15 cellular contexts compared by ENCODE assay signal in genomic region chr7:121083138-121083789, GRCh38.
DNase-seq lines count a peak whose midpoint lies in the region; ATAC-seq, FAIRE-seq and TF ChIP-seq lines count a peak whose summit lies in the region.
"Had no signal": no experiment of that assay in that cellular context is flagged by ENCODE, and none has a peak within 500 bp of the region (broad histone marks: within the 10 kb centered on the region; RNA-seq: fewer than 3 reads in every experiment).

No MANE protein-coding gene starts in this region.

- no peaks in the 10 kb centered on the region for H3K36me3 Mint-ChIP-seq in neural progenitor cell
- H3K36me3 Mint-ChIP-seq in activated CD8-positive, alpha-beta memory T cell treated with anti-CD3 and anti-CD28 coated beads, Interleukin-2, amount 10 ng/mL, durations not matched to agents 7 days and 5 days, result no peaks in the 10 kb centered on the region

- H3K79me2 ChIP-seq in ACC112 (ENCODE audit: control insufficient read depth, insufficient read depth, low read length, unreplicated experiment) (peaks cover 12% of the 10 kb centered on the region), neural progenitor cell (ENCODE audit: low read depth) (no peaks in the 10 kb centered on the region)

- H3K9ac ChIP-seq in neural progenitor cell, result no peak overlapping the region
- H3K9ac ChIP-seq in kidney (ENCODE audit: low read length in 2 of 2), result no peak overlapping the region
- H3K9ac ChIP-seq: BLaER1 had no signal

- no peaks in the 10 kb centered on the region for H3K27me3 ChIP-seq in ACC112 (ENCODE audit: insufficient read depth, low read length)
- H3K27me3 ChIP-seq in neural progenitor cell, result no peaks in the 10 kb centered on the region
- H3K27me3 ChIP-seq: BLaER1 had no signal

- H3K27me3 Mint-ChIP-seq in neural progenitor cell (ENCODE audit: insufficient read depth, low read depth), result no peaks in the 10 kb centered on the region
- H3K27me3 Mint-ChIP-seq in activated CD8-positive, alpha-beta memory T cell treated with anti-CD3 and anti-CD28 coated beads, Interleukin-2, amount 10 ng/mL, durations not matched to agents 7 days and 5 days, result peaks cover 24% of the 10 kb centered on the region
- H3K27me3 Mint-ChIP-seq: activated B cell treated with CpG ODN at 0.5 μM for 24 hours had no signal

- H3K4me3 Mint-ChIP-seq in neural progenitor cell, result no peak overlapping the region
- H3K4me3 Mint-ChIP-seq in activated CD8-positive, alpha-beta memory T cell treated with anti-CD3 and anti-CD28 coated beads, Interleukin-2, amount 10 ng/mL, durations not matched to agents 7 days and 5 days, result no peak overlapping the region
- H3K4me3 Mint-ChIP-seq: activated B cell treated with CpG ODN at 0.5 μM for 24 hours had no signal

- TF ChIP-seq CTCF in astrocyte of the spinal cord (IDR thresholded peaks at IDR 0.05; ENCODE audit: low read depth, low read length) (no peak), neural progenitor cell (IDR thresholded peaks at IDR 0.05) (no peak), kidney (IDR thresholded peaks at IDR 0.05; ENCODE audit: borderline replicate concordance, extremely low read depth, insufficient read depth) (no peak)

- no peaks in the 10 kb centered on the region for H3K9me3 Mint-ChIP-seq in neural progenitor cell
- H3K9me3 Mint-ChIP-seq in activated CD8-positive, alpha-beta memory T cell treated with anti-CD3 and anti-CD28 coated beads, Interleukin-2, amount 10 ng/mL, durations not matched to agents 7 days and 5 days (ENCODE audit: low read depth), result no peaks in the 10 kb centered on the region
- H3K9me3 Mint-ChIP-seq: activated B cell treated with CpG ODN at 0.5 μM for 24 hours; activated T-helper 2 cell treated with anti-CD3 and anti-CD28 coated beads, Interferon-gamma antibody, Interleukin-2, Interleukin-4, amounts not matched to agents 10 μg/mL and 5 μg/mL and 100 μg/mL, durations not matched to agents 14 hours and 24 hours and 36 hours had no signal

- no peak for ATAC-seq in activated CD8-positive, alpha-beta memory T cell treated with anti-CD3 and anti-CD28 coated beads, Interleukin-2, amount 10 ng/mL, durations not matched to agents 7 days and 5 days
- ATAC-seq in GM19324 (IDR thresholded peaks at IDR 0.05; ENCODE audit: low FRiP score, unreplicated experiment), result no peak

- H3K4me1 ChIP-seq in ACC112 (ENCODE audit: control insufficient read depth, insufficient read depth, low read length, unreplicated experiment) (peaks cover 78% of the 10 kb centered on the region), neural progenitor cell (no peaks in the 10 kb centered on the region), kidney (ENCODE audit: control insufficient read depth in 1 of 2, insufficient read depth in 1 of 2, low read depth in 1 of 2, low read length in 2 of 2) (peaks cover 0 to 2% of the 10 kb centered on the region in 2 donors)

- H3K4me2 ChIP-seq in neural progenitor cell, result no peak overlapping the region
- H3K4me2 ChIP-seq: BLaER1 had no signal

- H3K4me1 Mint-ChIP-seq in neural progenitor cell, result no peaks in the 10 kb centered on the region
- H3K4me1 Mint-ChIP-seq in activated CD8-positive, alpha-beta memory T cell treated with anti-CD3 and anti-CD28 coated beads, Interleukin-2, amount 10 ng/mL, durations not matched to agents 7 days and 5 days, result no peaks in the 10 kb centered on the region

- H3K36me3 ChIP-seq in ACC112 (ENCODE audit: insufficient read depth, low read length) (no peaks in the 10 kb centered on the region), neural progenitor cell (no peaks in the 10 kb centered on the region), kidney (ENCODE audit: control insufficient read depth in 1 of 2, insufficient read depth in 2 of 2, low read length in 2 of 2) (no peaks in the 10 kb centered on the region)
- H3K36me3 ChIP-seq: BLaER1 had no signal

- FAIRE-seq in kidney (lab: Jason Lieb, UNC), result no peak
- FAIRE-seq: HTR-8/SVneo had no signal

- peak; percentile 54 for DNase-seq in HS-5 (ENCODE audit: low read depth)
- DNase-seq in astrocyte of the spinal cord (ENCODE audit: low read depth, low spot score), result peak; percentile 80
- DNase-seq in kidney glomerular epithelial cell (lab: John Stamatoyannopoulos, UW), result peak; percentile 69
- no peak for DNase-seq in neural progenitor cell (ENCODE audit: low spot score)
- DNase-seq in activated CD8-positive, alpha-beta memory T cell treated with anti-CD3 and anti-CD28 coated beads, Interleukin-2, amount 10 ng/mL, durations not matched to agents 7 days and 5 days, result no peak
- DNase-seq in kidney, result no peak
- DNase-seq: activated B cell treated with CpG ODN at 0.5 μM for 24 hours; NCI-H2029 treated with DMSO at 0.1 percent for 48 hours; occipital lobe; stimulated activated CD4-positive, alpha-beta T cell treated with anti-CD3 and anti-CD28 coated beads, Interleukin-4, amount 100 ng/mL, for 24 hours had no signal

- H3K9me3 ChIP-seq in neural progenitor cell (ENCODE audit: low read depth) (no peaks in the 10 kb centered on the region), kidney (ENCODE audit: control insufficient read depth in 1 of 2, low read length in 2 of 2) (no peaks in the 10 kb centered on the region)
- H3K9me3 ChIP-seq: BLaER1 had no signal

- in situ Hi-C loops in astrocyte of the spinal cord (cut with HindIII; ENCODE audit: low sequenced_read_pairs), result no loop called here

- H3K4me3 ChIP-seq in ACC112 (ENCODE audit: low read depth, low read length) (peak overlapping the region; percentile 51), astrocyte of the spinal cord (ENCODE audit: low read depth, low read length) (no peak overlapping the region), neural progenitor cell (no peak overlapping the region), kidney (ENCODE audit: low read length in 2 of 2) (no peak overlapping the region)
- H3K4me3 ChIP-seq: BLaER1 had no signal

- no peaks in the 10 kb centered on the region for H3F3A ChIP-seq in neural progenitor cell (ENCODE audit: low read depth)

- H3K27ac Mint-ChIP-seq in neural progenitor cell, result no peak overlapping the region
- no peak overlapping the region for H3K27ac Mint-ChIP-seq in activated CD8-positive, alpha-beta memory T cell treated with anti-CD3 and anti-CD28 coated beads, Interleukin-2, amount 10 ng/mL, durations not matched to agents 7 days and 5 days
- H3K27ac Mint-ChIP-seq: activated B cell treated with CpG ODN at 0.5 μM for 24 hours; activated T-helper 2 cell treated with anti-CD3 and anti-CD28 coated beads, Interferon-gamma antibody, Interleukin-2, Interleukin-4, amounts not matched to agents 10 μg/mL and 5 μg/mL and 100 μg/mL, durations not matched to agents 14 hours and 24 hours and 36 hours had no signal

- no peaks in the 10 kb centered on the region for H4K20me1 ChIP-seq in neural progenitor cell (ENCODE audit: low read depth)
- H4K20me1 ChIP-seq: BLaER1 had no signal

- H2AFZ ChIP-seq in ACC112 (ENCODE audit: low read length, unreplicated experiment) (no peak overlapping the region), neural progenitor cell (replicated peaks) (no peak overlapping the region)

- intact Hi-C loops in kidney (cut with DNase I), result loop anchor here (5.0 kb wide), 1 partner anchor 91 kb away; no protein-coding TSS in a partner anchor

- CTCF ChIA-PET in activated CD8-positive, alpha-beta memory T cell treated with anti-CD3 and anti-CD28 coated beads, Interleukin-2, amount 10 ng/mL, durations not matched to agents 7 days and 5 days (lab: Charles Lee), result interaction anchor here (1.8 to 3.6 kb wide), 3 partner anchors 96 to 292 kb away, joined by 5 to 43 read pairs (median 16); partner anchors contain the start of gene CPED1

- H3K27ac ChIP-seq in ACC112 (ENCODE audit: low read depth, low read length) (peak overlapping the region; percentile 91), neural progenitor cell (no peak overlapping the region), kidney (ENCODE audit: low read depth in 2 of 2, low read length in 2 of 2) (no peak overlapping the region)
- H3K27ac ChIP-seq: BLaER1 had no signal

Comparison
In these comparisons a context has a peak if more than half of its experiments do, and no peak if none do; other contexts are left out.
1. DNase-seq: peak in HS-5 (single experiment), astrocyte of the spinal cord (single experiment) and kidney glomerular epithelial cell (single experiment); none in neural progenitor cell (single experiment), activated CD8-positive, alpha-beta memory T cell treated with anti-CD3 and anti-CD28 coated beads, Interleukin-2, amount 10 ng/mL, durations not matched to agents 7 days and 5 days (single experiment) and kidney (single experiment).